16 cellular contexts compared by ENCODE assay signal in the genomic region with DNA sequence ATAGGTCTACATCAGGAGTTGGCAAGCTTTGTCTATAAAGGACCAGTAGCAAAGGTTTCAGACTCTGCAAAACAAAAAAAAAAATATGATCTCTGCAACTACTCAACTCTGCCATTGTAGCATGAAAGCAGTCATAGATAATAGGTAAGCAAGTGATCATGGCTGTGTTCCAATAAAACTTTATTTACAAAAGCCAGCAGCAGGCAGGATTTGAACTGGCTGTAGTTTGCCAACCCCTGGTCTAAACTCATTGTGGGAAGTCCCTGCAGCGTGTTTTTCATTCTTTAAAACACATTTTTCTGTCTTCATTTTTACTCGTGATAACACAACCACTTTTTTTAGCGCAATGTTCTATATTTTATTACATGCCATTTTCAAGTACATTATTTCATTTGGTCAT.
"Had no signal": no experiment of that assay in that cellular context is flagged by ENCODE, and none has a peak within 500 bp of the region (broad histone marks: within the 10 kb centered on the region; RNA-seq: fewer than 3 reads in every experiment).

No MANE protein-coding gene starts in this region.

- H3K9me3 ChIP-seq: MG63, SK-N-SH had no signal

- H3K27me3 ChIP-seq: MG63 had no signal

- H3K4me3 ChIP-seq: MG63 had no signal

- H3K36me3 ChIP-seq: MG63 had no signal

- H3K9me2 ChIP-seq: SK-N-SH had no signal

- ATAC-seq: Panc1 had no signal

- H3K4me2 ChIP-seq: SK-N-SH had no signal

- DNase-seq: NCI-H1092, NCI-H1105 treated with DMSO at 0.1 percent for 48 hours, NCI-H1417 treated with DMSO at 0.1 percent for 48 hours, NCI-H146, NCI-H1694 treated with DMSO at 0.1 percent for 48 hours, NCI-H1930, NCI-H2081, NCI-H2107, NCI-H2227 treated with DMSO at 0.1 percent for 48 hours, NCI-H526 treated with DMSO at 0.1 percent for 48 hours, NCI-H748 treated with DMSO at 0.1 percent for 48 hours, SHP77, SK-N-SH had no signal

- H3K9ac ChIP-seq: SK-N-SH had no signal

- H3K27ac ChIP-seq: RWPE1 had no signal
